20 cellular contexts compared by ENCODE assay signal in genomic region chr7:111676811-111677210, GRCh38.
"Had no signal": no experiment of that assay in that cellular context is flagged by ENCODE, and none has a peak within 500 bp of the region (broad histone marks: within the 10 kb centered on the region; RNA-seq: fewer than 3 reads in every experiment).

No MANE protein-coding gene starts in this region.

- H3K4me3 Mint-ChIP-seq: immature natural killer cell; mesothelial cell of epicardium; naive thymus-derived CD8-positive, alpha-beta T cell; nephron; neural crest cell; stimulated activated naive CD8-positive, alpha-beta T cell treated with anti-CD3 and anti-CD28 coated beads, Interleukin-15, Interleukin-2, amounts not matched to agents 100 ng/mL and 50 ng/mL, for 24 hours had no signal

- DNase-seq: hypothalamus; immature natural killer cell; kidney; left ventricle myocardium inferior; mesendoderm; naive thymus-derived CD8-positive, alpha-beta T cell; pancreas; posterior cingulate gyrus; right lobe of liver; stimulated activated CD4-positive, alpha-beta T cell treated with anti-CD3 and anti-CD28 coated beads, Interleukin-12 subunit alpha, Interleukin-12 subunit beta, amount 100 ng/mL, for 4 hours; stimulated activated CD4-positive, alpha-beta T cell treated with anti-CD3 and anti-CD28 coated beads, Interleukin-15, amount 100 ng/mL, for 24 hours; stimulated activated CD4-positive, alpha-beta T cell treated with anti-CD3 and anti-CD28 coated beads, Interleukin-2, amount 100 ng/mL, for 24 hours; stimulated activated CD4-positive, alpha-beta T cell treated with anti-CD3 and anti-CD28 coated beads, Interleukin-4, amount 100 ng/mL, for 1 hour; stimulated activated naive CD4-positive, alpha-beta T cell; tibial artery; upper lobe of right lung had no signal

- H3K4me1 Mint-ChIP-seq: immature natural killer cell; naive thymus-derived CD8-positive, alpha-beta T cell; neural crest cell had no signal

- H3K9me3 Mint-ChIP-seq: mesothelial cell of epicardium; naive thymus-derived CD8-positive, alpha-beta T cell; nephron; neural crest cell; stimulated activated naive CD8-positive, alpha-beta T cell treated with anti-CD3 and anti-CD28 coated beads, Interleukin-15, Interleukin-2, amounts not matched to agents 100 ng/mL and 50 ng/mL, for 24 hours had no signal

- ATAC-seq: naive thymus-derived CD8-positive, alpha-beta T cell; pancreas; right lobe of liver; upper lobe of right lung had no signal

- H3K27ac Mint-ChIP-seq: immature natural killer cell; mesothelial cell of epicardium; naive thymus-derived CD8-positive, alpha-beta T cell; nephron; stimulated activated naive CD8-positive, alpha-beta T cell treated with anti-CD3 and anti-CD28 coated beads, Interleukin-15, Interleukin-2, amounts not matched to agents 100 ng/mL and 50 ng/mL, for 24 hours had no signal

- H3K36me3 Mint-ChIP-seq: immature natural killer cell; mesothelial cell of epicardium; naive thymus-derived CD8-positive, alpha-beta T cell had no signal
